Comparison of ENCODE assay signal across 1 cellular context in genomic region chr10:102597131-102597891, GRCh38.
A peak's percentile ranks its signal among the peaks of the same experiment; 100 is the strongest.
TF ChIP-seq lines count a peak whose summit lies in the region.

No MANE protein-coding gene starts in this region.

TF ChIP-seq in HepG2, 621 proteins besides CTCF, POLR2A, EP300 and RAD21 (continued from another document and continues in another):
- no peak for TF ChIP-seq ZNF142 (CRISPR knock-in tag; IDR thresholded peaks at IDR 0.05)
- TF ChIP-seq ADNP (CRISPR knock-in tag; IDR thresholded peaks at IDR 0.05), result no peak
- TF ChIP-seq ZBTB39 (CRISPR knock-in tag; IDR thresholded peaks at IDR 0.05), result no peak
- TF ChIP-seq FOXO4 (CRISPR knock-in tag; conservative IDR thresholded peaks at IDR 0.05), result no peak
- no peak for TF ChIP-seq U2AF2 (IDR thresholded peaks at IDR 0.05; ENCODE audit: low read depth, low read length)
- no peak for TF ChIP-seq TARDBP (CRISPR knock-in tag; IDR thresholded peaks at IDR 0.05)
- TF ChIP-seq ZFP41 (CRISPR knock-in tag; IDR thresholded peaks at IDR 0.05; ENCODE audit: borderline replicate concordance), result no peak
- no peak for TF ChIP-seq ZNF598 (CRISPR knock-in tag; IDR thresholded peaks at IDR 0.05; ENCODE audit: borderline replicate concordance)
- peak; percentile 81; the same call in 1 of the 2 replicates for TF ChIP-seq CBX5 (CRISPR knock-in tag; IDR thresholded peaks at IDR 0.05; ENCODE audit: borderline replicate concordance)
- peak; percentile 68; the same call in 1 of the 2 replicates for TF ChIP-seq HIVEP1 (CRISPR knock-in tag; IDR thresholded peaks at IDR 0.05)
- peak; percentile 77; the same call in 1 of the 2 replicates for TF ChIP-seq SAFB2 (CRISPR knock-in tag; IDR thresholded peaks at IDR 0.05; ENCODE audit: borderline replicate concordance, low read depth)
- TF ChIP-seq ZNF597 (CRISPR knock-in tag; IDR thresholded peaks at IDR 0.05), result no peak
- peak; percentile 88; the same call in 1 of the 2 replicates for TF ChIP-seq ZGPAT (CRISPR knock-in tag; IDR thresholded peaks at IDR 0.05)
- TF ChIP-seq NFIC (IDR thresholded peaks at IDR 0.05; ENCODE audit: low read length), result peak; percentile 51; the same call in 1 of the 2 replicates
- TF ChIP-seq POGZ (CRISPR knock-in tag; IDR thresholded peaks at IDR 0.05), result peak; percentile 80
- TF ChIP-seq HNF4A (CRISPR knock-in tag; IDR thresholded peaks at IDR 0.05), result peak; percentile 99
- TF ChIP-seq ZSCAN20 (CRISPR knock-in tag; IDR thresholded peaks at IDR 0.05; ENCODE audit: borderline replicate concordance), result no peak
- TF ChIP-seq PREB (CRISPR knock-in tag; IDR thresholded peaks at IDR 0.05), result no peak
- peak; percentile 27; the same call in 1 of the 2 replicates for TF ChIP-seq MEIS1 (CRISPR knock-in tag; IDR thresholded peaks at IDR 0.05; ENCODE audit: borderline replicate concordance)
- TF ChIP-seq PAWR (CRISPR knock-in tag; IDR thresholded peaks at IDR 0.05; ENCODE audit: borderline replicate concordance), result no peak
- no peak for TF ChIP-seq LBX2 (CRISPR knock-in tag; IDR thresholded peaks at IDR 0.05; ENCODE audit: borderline replicate concordance)
- no peak for TF ChIP-seq FOXA1 (IDR thresholded peaks at IDR 0.05)
- TF ChIP-seq FOXA1 (CRISPR knock-in tag; IDR thresholded peaks at IDR 0.05), result peak; percentile 79
- no peak for TF ChIP-seq NR1H2 (CRISPR knock-in tag; IDR thresholded peaks at IDR 0.05; ENCODE audit: borderline replicate concordance, low read depth)
- TF ChIP-seq HMG20A (CRISPR knock-in tag; IDR thresholded peaks at IDR 0.05; ENCODE audit: borderline replicate concordance), result peak; percentile 87
- TF ChIP-seq KDM5A (IDR thresholded peaks at IDR 0.05; ENCODE audit: borderline replicate concordance, low read length), result no peak
- TF ChIP-seq ARID2 (CRISPR knock-in tag; IDR thresholded peaks at IDR 0.05; ENCODE audit: borderline replicate concordance), result no peak
- TF ChIP-seq CHCHD3 (CRISPR knock-in tag; IDR thresholded peaks at IDR 0.05), result no peak
- no peak for TF ChIP-seq ZNF280D (CRISPR knock-in tag; IDR thresholded peaks at IDR 0.05)
- TF ChIP-seq ZNF883 (CRISPR knock-in tag; IDR thresholded peaks at IDR 0.05; ENCODE audit: not compliant biosample characterization), result no peak
- TF ChIP-seq ZNF30 (CRISPR knock-in tag; IDR thresholded peaks at IDR 0.05), result no peak
- no peak for TF ChIP-seq E2F1 (CRISPR knock-in tag; IDR thresholded peaks at IDR 0.05)
- TF ChIP-seq NR3C1 (CRISPR knock-in tag; IDR thresholded peaks at IDR 0.05), result no peak
- TF ChIP-seq BRCA1 (CRISPR knock-in tag; IDR thresholded peaks at IDR 0.05), result no peak
- TF ChIP-seq ZBTB14 (CRISPR knock-in tag; IDR thresholded peaks at IDR 0.05), result no peak
- TF ChIP-seq SMAD9 (CRISPR knock-in tag; IDR thresholded peaks at IDR 0.05), result no peak
- peak; percentile 92 for TF ChIP-seq HDAC2 (CRISPR knock-in tag; IDR thresholded peaks at IDR 0.05)
- TF ChIP-seq ZSCAN22 (CRISPR knock-in tag; IDR thresholded peaks at IDR 0.05), result no peak
- no peak for TF ChIP-seq ZBTB46 (CRISPR knock-in tag; IDR thresholded peaks at IDR 0.05; ENCODE audit: borderline replicate concordance)
- peak; percentile 8; the same call in 1 of the 2 replicates for TF ChIP-seq ZNF790 (CRISPR knock-in tag; IDR thresholded peaks at IDR 0.05; ENCODE audit: borderline replicate concordance)
